22 cellular contexts compared by ENCODE assay signal in genomic region chr5:12662545-12663314, GRCh38.
"Had no signal": no experiment of that assay in that cellular context is flagged by ENCODE, and none has a peak within 500 bp of the region (broad histone marks: within the 10 kb centered on the region; RNA-seq: fewer than 3 reads in every experiment).

No MANE protein-coding gene starts in this region.

- DNase-seq: activated B cell treated with CpG ODN at 0.5 μM for 24 hours; activated CD4-positive, alpha-beta T cell treated with anti-CD3 and anti-CD28 coated beads, Interleukin-2, amount 50 U/mL, for 1 hour; activated CD8-positive, alpha-beta T cell treated with anti-CD3 and anti-CD28 coated beads for 36 hours; activated naive CD4-positive, alpha-beta T cell; activated T-cell treated with anti-CD3 and anti-CD28 coated beads, Interleukin-2, amount 50 U/mL, for 4 hours; anterior cingulate cortex; effector CD8-positive, alpha-beta T cell; islet precursor cell; mammary epithelial cell; naive B cell; nephron progenitor cell; ovary; stimulated activated CD4-positive, alpha-beta T cell treated with anti-CD3 and anti-CD28 coated beads, Interleukin-2, amount 100 ng/mL, for 48 hours; stimulated activated naive CD4-positive, alpha-beta T cell treated with Interleukin-2 at 50 U/mL for 16 hours; T-helper 2 cell had no signal

- H3K36me3 ChIP-seq: neutrophil, ovary, right lobe of liver, tibial nerve had no signal

- H3K4me3 ChIP-seq: ovary, right lobe of liver, tibial nerve had no signal

- H3K4me1 ChIP-seq: right lobe of liver, tibial nerve had no signal

- H3K27me3 Mint-ChIP-seq: activated B cell treated with CpG ODN at 0.5 μM for 24 hours; activated CD8-positive, alpha-beta T cell treated with anti-CD3 and anti-CD28 coated beads for 36 hours; activated naive CD8-positive, alpha-beta T cell; central memory CD8-positive, alpha-beta T cell; naive B cell had no signal

- H3K36me3 Mint-ChIP-seq: activated naive CD8-positive, alpha-beta T cell; naive B cell had no signal

- H3K4me1 Mint-ChIP-seq: activated B cell treated with CpG ODN at 0.5 μM for 24 hours; central memory CD8-positive, alpha-beta T cell; naive B cell; nephron progenitor cell had no signal

- H3K9me3 ChIP-seq: ovary, right lobe of liver had no signal

- H3K27me3 ChIP-seq: neutrophil, ovary, right lobe of liver, tibial nerve had no signal

- ATAC-seq: activated CD8-positive, alpha-beta T cell treated with anti-CD3 and anti-CD28 coated beads for 36 hours; activated T-cell treated with anti-CD3 and anti-CD28 coated beads, Interleukin-2, amount 50 U/mL, for 4 hours had no signal

- H3K27ac ChIP-seq: neutrophil, ovary, right lobe of liver, tibial nerve had no signal

- H3K4me3 Mint-ChIP-seq: activated B cell treated with CpG ODN at 0.5 μM for 24 hours; activated CD8-positive, alpha-beta T cell treated with anti-CD3 and anti-CD28 coated beads for 36 hours; activated naive CD8-positive, alpha-beta T cell; activated T-cell treated with anti-CD3 and anti-CD28 coated beads, Interleukin-2, amount 50 U/mL, for 4 hours; central memory CD8-positive, alpha-beta T cell; naive B cell; nephron progenitor cell had no signal

- H3K27ac Mint-ChIP-seq: activated B cell treated with CpG ODN at 0.5 μM for 24 hours; activated CD8-positive, alpha-beta T cell treated with anti-CD3 and anti-CD28 coated beads for 36 hours; activated naive CD8-positive, alpha-beta T cell; activated T-helper 2 cell treated with anti-CD3 and anti-CD28 coated beads, Interferon-gamma antibody, Interleukin-2, Interleukin-4, amounts not matched to agents 10 μg/mL and 5 μg/mL and 100 μg/mL, durations not matched to agents 14 hours and 24 hours and 36 hours; naive B cell; nephron progenitor cell; progenitor cell of endocrine pancreas had no signal
